In the genomic region with DNA sequence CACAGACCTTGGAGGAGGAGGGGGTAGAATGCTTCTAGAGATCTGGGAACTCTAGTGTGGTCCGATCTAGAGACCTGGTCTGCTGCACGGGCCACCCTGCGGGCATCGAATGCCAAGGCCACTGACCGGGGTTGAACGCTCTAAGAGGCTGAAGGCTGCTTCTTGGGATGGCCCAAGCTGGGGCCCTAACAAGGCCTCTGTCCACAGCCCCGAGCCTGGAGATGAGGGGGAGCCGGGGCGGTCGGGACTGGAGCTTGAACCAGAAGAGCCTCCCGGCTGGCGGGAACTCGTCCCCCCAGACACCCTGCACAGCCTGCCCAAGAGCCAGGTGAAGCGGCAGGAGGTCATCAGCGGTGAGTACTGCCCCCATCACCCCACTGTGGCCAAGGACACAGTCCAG, we compare ENCODE assay signal across 26 cellular contexts. TPM values are rescaled to one million over a fixed set of nuclear protein-coding genes. Genes with fewer than 3 reads are reported as not detected.
A peak's percentile ranks its signal among the peaks of the same experiment; 100 is the strongest.
DNase-seq lines count a peak whose midpoint lies in the region; ATAC-seq, FAIRE-seq and TF ChIP-seq lines count a peak whose summit lies in the region.
"Had no signal": no experiment of that assay in that cellular context is flagged by ENCODE, and none has a peak within 500 bp of the region (broad histone marks: within the 10 kb centered on the region; RNA-seq: fewer than 3 reads in every experiment).

No MANE protein-coding gene starts in this region.

- CTCF ChIA-PET in HepG2 (lab: Yijun Ruan, JAX; ENCODE audit: low intra/inter-chr PET ratio, low total read pairs) (no interaction called here), MCF 10A (lab: Yijun Ruan, JAX) (interaction anchor here (1.0 kb wide), 1 partner anchor 53 kb away, joined by 3 read pairs; no protein-coding TSS in a partner anchor)

- peaks cover 44% of the 10 kb centered on the region for H3K36me3 Mint-ChIP-seq in activated naive CD8-positive, alpha-beta T cell treated with anti-CD3 and anti-CD28 coated beads for 36 hours
- peaks cover 4 to 91% (median 28%) of the 10 kb centered on the region in 3 donors for H3K36me3 Mint-ChIP-seq in naive thymus-derived CD8-positive, alpha-beta T cell
- H3K36me3 Mint-ChIP-seq in MCF 10A (ENCODE audit: insufficient read depth, unreplicated experiment), result peaks cover 71% of the 10 kb centered on the region

- H3K36me3 ChIP-seq in HepG2 (replicated peaks in 1 of 2; ENCODE audit: control insufficient read depth in 1 of 2, insufficient read depth in 2 of 2, low read length in 2 of 2) (peaks cover 27 to 39% of the 10 kb centered on the region in 2 experiments), right lobe of liver (peaks cover 0 to 61% (median 40%) of the 10 kb centered on the region in 4 donors)

- H3K9me3 Mint-ChIP-seq in activated naive CD8-positive, alpha-beta T cell treated with anti-CD3 and anti-CD28 coated beads for 36 hours, result no peaks in the 10 kb centered on the region
- H3K9me3 Mint-ChIP-seq in naive thymus-derived CD8-positive, alpha-beta T cell, result no peaks in the 10 kb centered on the region
- no peaks in the 10 kb centered on the region for H3K9me3 Mint-ChIP-seq in MCF 10A (ENCODE audit: unreplicated experiment)

- no peak for TF ChIP-seq EP300 in HepG2 (IDR thresholded peaks at IDR 0.05; ENCODE audit: low read depth in 2 of 2, low read length in 2 of 2)
- no peak for TF ChIP-seq EP300 in HepG2 (CRISPR knock-in tag; IDR thresholded peaks at IDR 0.05; ENCODE audit: borderline replicate concordance)

- no peak overlapping the region for H3K4me2 ChIP-seq in HepG2 (ENCODE audit: low read depth, low read length)
- H3K4me2 ChIP-seq: BLaER1 treated with 17β-estradiol and CSF1 and Interleukin-3, amounts not matched to agents 10 nM and 100 nM had no signal

- WGBS in HepG2 (ENCODE audit: low lambda C conversion rate), result 100% methylated on average over 1 of the region's 15 CpGs
- WGBS in right lobe of liver (ENCODE audit: insufficient coverage, low coverage, low lambda C conversion rate, missing lambda C conversion rate), result 100% methylated on average over 1 of the region's 15 CpGs

- H3K4me3 Mint-ChIP-seq in activated naive CD8-positive, alpha-beta T cell treated with anti-CD3 and anti-CD28 coated beads for 36 hours, result no peak overlapping the region
- H3K4me3 Mint-ChIP-seq in naive thymus-derived CD8-positive, alpha-beta T cell, result peak overlapping the region in 8 of 10 donors; percentile 7 to 69 (median 40)
- H3K4me3 Mint-ChIP-seq in MCF 10A (ENCODE audit: unreplicated experiment), result no peak overlapping the region

- no peak for DNase-seq in HepG2 (ENCODE audit: low spot score)
- DNase-seq in right lobe of liver, result no peak
- DNase-seq in activated naive CD8-positive, alpha-beta T cell treated with anti-CD3 and anti-CD28 coated beads for 36 hours, result no peak
- no peak for DNase-seq in naive thymus-derived CD8-positive, alpha-beta T cell
- no peak for DNase-seq in RCC 7860 (ENCODE audit: low spot score)
- DNase-seq in NCI-H2227 treated with DMSO at 0.1 percent for 48 hours (lab: John Stamatoyannopoulos, UW), result no peak
- DNase-seq in inferior parietal cortex (ENCODE audit: extremely low spot score), result no peak
- DNase-seq in MCF 10A (ENCODE audit: unreplicated experiment), result no peak
- DNase-seq: DMS79 treated with DMSO at 0.1 percent for 48 hours; IMR-90; Kasumi-1; NCI-H1092 treated with DMSO at 0.1 percent for 48 hours; NCI-H146; NCI-H2081; NCI-H2171 treated with DMSO at 0.1 percent for 48 hours; NCI-H446 treated with DMSO at 0.1 percent for 48 hours; NCI-H69; NK-92 treated with Interleukin-12 subunit alpha and Interleukin-12 subunit beta, amount 100 ng/mL, for 24 hours; Peyer's patch; SHP77 had no signal

- POLR2A ChIA-PET in HepG2 (lab: Yijun Ruan, JAX), result no interaction called here
- POLR2A ChIA-PET in naive thymus-derived CD8-positive, alpha-beta T cell (lab: Charles Lee), result interaction anchor here (0.9 to 15.2 kb wide), 5 partner anchors 12 to 39 kb away, joined by 3 to 465 read pairs (median 8); a partner anchor contains a TSS
- POLR2A ChIA-PET in MCF 10A (lab: Yijun Ruan, JAX), result interaction anchor here (0.6 to 1.4 kb wide), 3 partner anchors 10 to 15 kb away, joined by 3 to 4 read pairs (median 3); no protein-coding TSS in a partner anchor

- H3K4me1 ChIP-seq in HepG2 (ENCODE audit: insufficient read depth, low read length), result peaks cover 7% of the 10 kb centered on the region
- H3K4me1 ChIP-seq in right lobe of liver, result no peaks in the 10 kb centered on the region
- H3K4me1 ChIP-seq: HAP-1, Peyer's patch had no signal

- H3K9me3 ChIP-seq in HepG2 (ENCODE audit: low read length) (no peaks in the 10 kb centered on the region), right lobe of liver (no peaks in the 10 kb centered on the region)
- H3K9me3 ChIP-seq: BLaER1 treated with 17β-estradiol and CSF1 and Interleukin-3, amounts not matched to agents 10 nM and 100 nM; HAP-1; Peyer's patch had no signal

- TF ChIP-seq POLR2A in HepG2 (IDR thresholded peaks at IDR 0.05; ENCODE audit: insufficient read depth in 1 of 2, low read depth in 2 of 2, low read length in 2 of 2) (no peak), right lobe of liver (IDR thresholded peaks at IDR 0.05) (no peak)

- in situ Hi-C loops in HepG2 (cut with HindIII; ENCODE audit: extremely low pct_ligation_motif_present, low pct_unique_long_range_greater_than_20kb), result no loop called here

- no peak overlapping the region for H2AFZ ChIP-seq in HepG2 (ENCODE audit: low read length)

- no TSS peak for BruUV-seq in HepG2 (replicated peaks; lab: Mats Ljungman, UMichigan)
- no TSS peak for BruUV-seq in MCF 10A (replicated peaks; lab: Mats Ljungman, UMichigan)

- H3K27me3 ChIP-seq in HepG2 (ENCODE audit: control insufficient read depth in 1 of 2, insufficient read depth in 2 of 2, low read length in 2 of 2) (no peaks in the 10 kb centered on the region), right lobe of liver (no peaks in the 10 kb centered on the region)
- H3K27me3 ChIP-seq: BLaER1 treated with 17β-estradiol and CSF1 and Interleukin-3, amounts not matched to agents 10 nM and 100 nM; Peyer's patch had no signal

- no peak for TF ChIP-seq RAD21 in HepG2 (CRISPR knock-in tag; IDR thresholded peaks at IDR 0.05)

- TF ChIP-seq CTCF in HepG2 (CRISPR knock-in tag; IDR thresholded peaks at IDR 0.05) (no peak), right lobe of liver (IDR thresholded peaks at IDR 0.05) (no peak), MCF 10A (IDR thresholded peaks at IDR 0.05; ENCODE audit: unreplicated experiment) (no peak)

- peak overlapping the region; percentile 47 for H3K27ac Mint-ChIP-seq in activated naive CD8-positive, alpha-beta T cell treated with anti-CD3 and anti-CD28 coated beads for 36 hours
- peak overlapping the region in 9 of 10 donors; percentile 47 to 96 (median 72) for H3K27ac Mint-ChIP-seq in naive thymus-derived CD8-positive, alpha-beta T cell
- H3K27ac Mint-ChIP-seq in MCF 10A (ENCODE audit: low read depth, unreplicated experiment), result no peak overlapping the region

- no peaks in the 10 kb centered on the region for H4K20me1 ChIP-seq in HepG2 (ENCODE audit: insufficient read depth, low read length)

- peaks cover 47% of the 10 kb centered on the region for H3K4me1 Mint-ChIP-seq in activated naive CD8-positive, alpha-beta T cell treated with anti-CD3 and anti-CD28 coated beads for 36 hours
- H3K4me1 Mint-ChIP-seq in naive thymus-derived CD8-positive, alpha-beta T cell, result peaks cover 27 to 74% (median 60%) of the 10 kb centered on the region in 4 donors
- H3K4me1 Mint-ChIP-seq in MCF 10A (ENCODE audit: insufficient read depth, unreplicated experiment), result no peaks in the 10 kb centered on the region

- intact Hi-C loops in HepG2 (cut with micrococcal nuclease; ENCODE audit: unreplicated experiment) (no loop called here), right lobe of liver (cut with DNase I) (no loop called here), MCF 10A (cut with micrococcal nuclease) (no loop called here)

- H3K27ac ChIP-seq in HepG2 (ENCODE audit: extremely low read length, insufficient read depth, low read length) (no peak overlapping the region), right lobe of liver (no peak overlapping the region)
- H3K27ac ChIP-seq: BLaER1 treated with 17β-estradiol and CSF1 and Interleukin-3, amounts not matched to agents 10 nM and 100 nM; HL-60; Peyer's patch; SK-N-MC had no signal

- H3K4me3 ChIP-seq in HepG2 (replicated peaks in 1 of 3; ENCODE audit: insufficient read depth in 1 of 3, low read depth in 2 of 3, low read length in 3 of 3) (no peak overlapping the region), right lobe of liver (no peak overlapping the region)
- H3K4me3 ChIP-seq: BLaER1 treated with 17β-estradiol and CSF1 and Interleukin-3, amounts not matched to agents 10 nM and 100 nM; HAP-1; Peyer's patch; SK-N-MC had no signal

- no peak for ATAC-seq in HepG2
- no peak for ATAC-seq in right lobe of liver
- no peak for ATAC-seq in naive thymus-derived CD8-positive, alpha-beta T cell

- no peak overlapping the region for H3K9ac ChIP-seq in HepG2 (ENCODE audit: insufficient read depth, low read depth, low read length)
- H3K9ac ChIP-seq: BLaER1 treated with 17β-estradiol and CSF1 and Interleukin-3, amounts not matched to agents 10 nM and 100 nM had no signal

- no peaks in the 10 kb centered on the region for H3K79me2 ChIP-seq in HepG2 (ENCODE audit: insufficient read depth, low read length)

- FAIRE-seq in HepG2 (lab: Jason Lieb, UNC) (no peak), RCC 7860 (lab: Jason Lieb, UNC) (no peak)

- H3K27me3 Mint-ChIP-seq in activated naive CD8-positive, alpha-beta T cell treated with anti-CD3 and anti-CD28 coated beads for 36 hours, result no peaks in the 10 kb centered on the region
- H3K27me3 Mint-ChIP-seq in naive thymus-derived CD8-positive, alpha-beta T cell, result no peaks in the 10 kb centered on the region
- H3K27me3 Mint-ChIP-seq in MCF 10A (ENCODE audit: insufficient read depth, unreplicated experiment), result no peaks in the 10 kb centered on the region

RNA-seq across cellular contexts. Expression of a gene that starts 15.3 kb away (rescaled TPM):
- total RNA-seq in HepG2 (2016; rRNA removed; fragmentation: Illumina TruSeq; extraction: Trizol), result 26.2 and 34.7 TPM in 2 replicates
- total RNA-seq in HepG2 (2016; cell fraction: cytosol; rRNA removed; fragmentation: Illumina TruSeq; extraction: Trizol; ENCODE audit: low read depth), result 6.5 and 9.6 TPM in 2 replicates
- total RNA-seq in HepG2 (2016; cell fraction: insoluble cytoplasmic fraction; rRNA removed; fragmentation: Illumina TruSeq; extraction: Trizol), result 16.1 and 36.8 TPM in 2 replicates
- 10.4 and 11.0 TPM in 2 replicates for total RNA-seq in HepG2 (2016; cell fraction: membrane; rRNA removed; fragmentation: Illumina TruSeq; extraction: Trizol)
- total RNA-seq in HepG2 (2016; cell fraction: nucleus; rRNA removed; fragmentation: Illumina TruSeq; extraction: Trizol), result 28.3 and 29.2 TPM in 2 replicates
- polyA plus RNA-seq in HepG2 (2011; rRNA removed), result 33.1 and 33.7 TPM in 2 replicates
- 20.2 and 33.5 TPM in 2 replicates for polyA plus RNA-seq in HepG2 (2011; cell fraction: cytosol; rRNA removed)
- polyA plus RNA-seq in HepG2 (2011; cell fraction: nucleus; rRNA removed), result 215 and 292 TPM in 2 replicates
- 33.2 and 34.0 TPM in 2 replicates for polyA plus RNA-seq in HepG2 (2012)
- 3.8 and 4.4 TPM in 2 replicates for polyA plus RNA-seq in HepG2 (2016; cell fraction: cytosol; fragmentation: Illumina TruSeq; extraction: Trizol; ENCODE audit: low read depth)
- polyA plus RNA-seq in HepG2 (2016; cell fraction: insoluble cytoplasmic fraction; fragmentation: Illumina TruSeq; extraction: Trizol; ENCODE audit: low read depth), result 20.7 and 29.5 TPM in 2 replicates
- 7.4 and 8.4 TPM in 2 replicates for polyA plus RNA-seq in HepG2 (2016; cell fraction: membrane; fragmentation: Illumina TruSeq; extraction: Trizol; ENCODE audit: low read depth)
- 90.2 and 102 TPM in 2 replicates for polyA plus RNA-seq in HepG2 (2016; cell fraction: nucleus; fragmentation: Illumina TruSeq; extraction: Trizol; ENCODE audit: insufficient read depth, low read depth)
- polyA minus RNA-seq in HepG2 (2011; rRNA and poly(A)+ RNA removed; ENCODE audit: low replicate concordance), result 15.9 and 39.4 TPM in 2 replicates
- polyA minus RNA-seq in HepG2 (2011; cell fraction: cytosol; rRNA and poly(A)+ RNA removed), result 16.3 and 26.4 TPM in 2 replicates
- polyA minus RNA-seq in HepG2 (2011; cell fraction: nucleus; rRNA and poly(A)+ RNA removed), result 29.6 and 31.9 TPM in 2 replicates
- total RNA-seq in right lobe of liver, result 10 to 100 TPM; 25.3 to 39.7 (median 30.2) TPM
- total RNA-seq in activated naive CD8-positive, alpha-beta T cell treated with anti-CD3 and anti-CD28 coated beads for 36 hours, result 100 to 1,000 TPM; 285 to 295 TPM
- total RNA-seq in naive thymus-derived CD8-positive, alpha-beta T cell, result 1,000 to 10,000 TPM; 1,211 to 1,239 TPM
- polyA plus RNA-seq in naive thymus-derived CD8-positive, alpha-beta T cell, result 100 to 1,000 TPM; 161 to 346 (median 211) TPM
- total RNA-seq in MCF 10A (2022), result 106 and 108 TPM in 2 replicates

RNA-seq across cellular contexts. Expression of a gene that starts 21.2 kb away (rescaled TPM):
- total RNA-seq in HepG2 (2016; rRNA removed; fragmentation: Illumina TruSeq; extraction: Trizol) (0.27 and 0.33 TPM in 2 replicates), right lobe of liver (under 1 TPM in 4 of 6 experiments, not detected in 2; 0.18 to 0.71 (median 0.39) TPM), MCF 10A (2022) (not detected in 2 replicates)
- 0.26 and 0.51 TPM in 2 replicates for total RNA-seq in HepG2 (2016; cell fraction: cytosol; rRNA removed; fragmentation: Illumina TruSeq; extraction: Trizol; ENCODE audit: low read depth)
- total RNA-seq in HepG2 (2016; cell fraction: insoluble cytoplasmic fraction; rRNA removed; fragmentation: Illumina TruSeq; extraction: Trizol), result 0.24 and 0.37 TPM in 2 replicates
- total RNA-seq in HepG2 (2016; cell fraction: membrane; rRNA removed; fragmentation: Illumina TruSeq; extraction: Trizol), result 0.62 TPM in 1 of 2 replicates, not detected in the other
- total RNA-seq in HepG2 (2016; cell fraction: nucleus; rRNA removed; fragmentation: Illumina TruSeq; extraction: Trizol), result 0.40 TPM in 1 of 2 replicates, not detected in the other
- 0.24 and 0.30 TPM in 2 replicates for polyA plus RNA-seq in HepG2 (2011; rRNA removed)
- polyA plus RNA-seq in HepG2 (2011; cell fraction: cytosol; rRNA removed), result 0.44 and 0.52 TPM in 2 replicates
- polyA plus RNA-seq in HepG2 (2011; cell fraction: nucleus; rRNA removed), result 0.31 and 0.51 TPM in 2 replicates
- polyA plus RNA-seq in HepG2 (2012), result 0.25 TPM in 1 of 2 replicates, not detected in the other
- 0.21 and 0.44 TPM in 2 replicates for polyA plus RNA-seq in HepG2 (2016; cell fraction: cytosol; fragmentation: Illumina TruSeq; extraction: Trizol; ENCODE audit: low read depth)
- polyA plus RNA-seq in HepG2 (2016; cell fraction: insoluble cytoplasmic fraction; fragmentation: Illumina TruSeq; extraction: Trizol; ENCODE audit: low read depth), result 0.49 and 0.52 TPM in 2 replicates
- polyA plus RNA-seq in HepG2 (2016; cell fraction: membrane; fragmentation: Illumina TruSeq; extraction: Trizol; ENCODE audit: low read depth), result 0.69 and 1.1 TPM in 2 replicates
- polyA plus RNA-seq in HepG2 (2016; cell fraction: nucleus; fragmentation: Illumina TruSeq; extraction: Trizol; ENCODE audit: insufficient read depth, low read depth), result 0.78 and 0.95 TPM in 2 replicates
- 0.26 and 0.84 TPM in 2 replicates for polyA minus RNA-seq in HepG2 (2011; rRNA and poly(A)+ RNA removed; ENCODE audit: low replicate concordance)
- 0.49 TPM in 1 of 2 replicates, not detected in the other for polyA minus RNA-seq in HepG2 (2011; cell fraction: cytosol; rRNA and poly(A)+ RNA removed)
- not detected in 2 replicates for polyA minus RNA-seq in HepG2 (2011; cell fraction: nucleus; rRNA and poly(A)+ RNA removed)
- total RNA-seq in activated naive CD8-positive, alpha-beta T cell treated with anti-CD3 and anti-CD28 coated beads for 36 hours, result 10 to 100 TPM; 28.8 to 32.2 TPM
- total RNA-seq in naive thymus-derived CD8-positive, alpha-beta T cell, result 10 to 100 TPM; 48.6 to 51.0 TPM
- 10 to 100 TPM; 54.9 to 88.2 (median 85.1) TPM for polyA plus RNA-seq in naive thymus-derived CD8-positive, alpha-beta T cell
- total RNA-seq: HT1080, IMR-90 had no signal

RNA-seq across cellular contexts. Expression of a gene that starts 30.0 kb away (rescaled TPM):
- total RNA-seq in HepG2 (2016; rRNA removed; fragmentation: Illumina TruSeq; extraction: Trizol) (not detected in 2 replicates), right lobe of liver (not detected), MCF 10A (2022) (0.34 TPM in 1 of 2 replicates, not detected in the other)
- not detected in 2 replicates for total RNA-seq in HepG2 (2016; cell fraction: cytosol; rRNA removed; fragmentation: Illumina TruSeq; extraction: Trizol; ENCODE audit: low read depth)
- total RNA-seq in HepG2 (2016; cell fraction: insoluble cytoplasmic fraction; rRNA removed; fragmentation: Illumina TruSeq; extraction: Trizol), result not detected in 2 replicates
- total RNA-seq in HepG2 (2016; cell fraction: membrane; rRNA removed; fragmentation: Illumina TruSeq; extraction: Trizol), result not detected in 2 replicates
- not detected in 2 replicates for total RNA-seq in HepG2 (2016; cell fraction: nucleus; rRNA removed; fragmentation: Illumina TruSeq; extraction: Trizol)
- polyA plus RNA-seq in HepG2 (2011; rRNA removed), result not detected in 2 replicates
- 0.03 TPM in 1 of 2 replicates, not detected in the other for polyA plus RNA-seq in HepG2 (2011; cell fraction: cytosol; rRNA removed)
- not detected in 2 replicates for polyA plus RNA-seq in HepG2 (2011; cell fraction: nucleus; rRNA removed)
- polyA plus RNA-seq in HepG2 (2012), result 0.07 TPM in 1 of 2 replicates, not detected in the other
- polyA plus RNA-seq in HepG2 (2016; cell fraction: cytosol; fragmentation: Illumina TruSeq; extraction: Trizol; ENCODE audit: low read depth), result not detected in 2 replicates
- not detected in 2 replicates for polyA plus RNA-seq in HepG2 (2016; cell fraction: insoluble cytoplasmic fraction; fragmentation: Illumina TruSeq; extraction: Trizol; ENCODE audit: low read depth)
- polyA plus RNA-seq in HepG2 (2016; cell fraction: membrane; fragmentation: Illumina TruSeq; extraction: Trizol; ENCODE audit: low read depth), result not detected in 2 replicates
- polyA plus RNA-seq in HepG2 (2016; cell fraction: nucleus; fragmentation: Illumina TruSeq; extraction: Trizol; ENCODE audit: insufficient read depth, low read depth), result not detected in 2 replicates
- polyA minus RNA-seq in HepG2 (2011; rRNA and poly(A)+ RNA removed; ENCODE audit: low replicate concordance), result not detected in 2 replicates
- not detected in 2 replicates for polyA minus RNA-seq in HepG2 (2011; cell fraction: cytosol; rRNA and poly(A)+ RNA removed)
- polyA minus RNA-seq in HepG2 (2011; cell fraction: nucleus; rRNA and poly(A)+ RNA removed), result not detected in 2 replicates
- total RNA-seq in activated naive CD8-positive, alpha-beta T cell treated with anti-CD3 and anti-CD28 coated beads for 36 hours, result 1 to 10 TPM; 1.1 to 1.2 TPM
- 1 to 10 TPM; 7.5 to 8.1 TPM for total RNA-seq in naive thymus-derived CD8-positive, alpha-beta T cell
- polyA plus RNA-seq in naive thymus-derived CD8-positive, alpha-beta T cell, result not detected
- total RNA-seq: IMR-90 had no signal
- polyA plus RNA-seq: IMR-90 had no signal

RNA-seq across cellular contexts. Expression of a gene that starts 38.2 kb away (rescaled TPM):
- total RNA-seq in HepG2 (2016; rRNA removed; fragmentation: Illumina TruSeq; extraction: Trizol) (4,758 and 5,028 TPM in 2 replicates), right lobe of liver (100 to 1,000 TPM; 347 to 556 (median 499) TPM), MCF 10A (2022) (3,060 and 3,357 TPM in 2 replicates)
- total RNA-seq in HepG2 (2016; cell fraction: cytosol; rRNA removed; fragmentation: Illumina TruSeq; extraction: Trizol; ENCODE audit: low read depth), result 8,990 and 9,707 TPM in 2 replicates
- total RNA-seq in HepG2 (2016; cell fraction: insoluble cytoplasmic fraction; rRNA removed; fragmentation: Illumina TruSeq; extraction: Trizol), result 4,892 and 5,330 TPM in 2 replicates
- total RNA-seq in HepG2 (2016; cell fraction: membrane; rRNA removed; fragmentation: Illumina TruSeq; extraction: Trizol), result 12,897 and 13,497 TPM in 2 replicates
- total RNA-seq in HepG2 (2016; cell fraction: nucleus; rRNA removed; fragmentation: Illumina TruSeq; extraction: Trizol), result 1,659 and 1,838 TPM in 2 replicates
- 1,633 and 1,983 TPM in 2 replicates for polyA plus RNA-seq in HepG2 (2011; rRNA removed)
- polyA plus RNA-seq in HepG2 (2011; cell fraction: cytosol; rRNA removed), result 4,354 and 8,495 TPM in 2 replicates
- 1,845 and 2,001 TPM in 2 replicates for polyA plus RNA-seq in HepG2 (2011; cell fraction: nucleus; rRNA removed)
- 3,093 and 4,312 TPM in 2 replicates for polyA plus RNA-seq in HepG2 (2012)
- 10,211 and 10,944 TPM in 2 replicates for polyA plus RNA-seq in HepG2 (2016; cell fraction: cytosol; fragmentation: Illumina TruSeq; extraction: Trizol; ENCODE audit: low read depth)
- polyA plus RNA-seq in HepG2 (2016; cell fraction: insoluble cytoplasmic fraction; fragmentation: Illumina TruSeq; extraction: Trizol; ENCODE audit: low read depth), result 4,747 and 4,833 TPM in 2 replicates
- polyA plus RNA-seq in HepG2 (2016; cell fraction: membrane; fragmentation: Illumina TruSeq; extraction: Trizol; ENCODE audit: low read depth), result 11,477 and 11,931 TPM in 2 replicates
- polyA plus RNA-seq in HepG2 (2016; cell fraction: nucleus; fragmentation: Illumina TruSeq; extraction: Trizol; ENCODE audit: insufficient read depth, low read depth), result 2,975 and 3,175 TPM in 2 replicates
- 958 and 1,242 TPM in 2 replicates for polyA minus RNA-seq in HepG2 (2011; rRNA and poly(A)+ RNA removed; ENCODE audit: low replicate concordance)
- polyA minus RNA-seq in HepG2 (2011; cell fraction: cytosol; rRNA and poly(A)+ RNA removed), result 1,380 TPM in 2 replicates
- polyA minus RNA-seq in HepG2 (2011; cell fraction: nucleus; rRNA and poly(A)+ RNA removed), result 385 and 466 TPM in 2 replicates
- 1,000 to 10,000 TPM; 3,012 to 3,178 TPM for total RNA-seq in activated naive CD8-positive, alpha-beta T cell treated with anti-CD3 and anti-CD28 coated beads for 36 hours
- total RNA-seq in naive thymus-derived CD8-positive, alpha-beta T cell, result 1,000 to 10,000 TPM; 3,479 to 3,513 TPM
- polyA plus RNA-seq in naive thymus-derived CD8-positive, alpha-beta T cell, result 1,000 to 10,000 TPM; 6,905 to 8,825 (median 8,505) TPM

RNA-seq across cellular contexts. Expression of a gene that starts 53.4 kb away (rescaled TPM):
- total RNA-seq in HepG2 (2016; rRNA removed; fragmentation: Illumina TruSeq; extraction: Trizol) (not detected in 2 replicates), right lobe of liver (not detected), MCF 10A (2022) (not detected in 2 replicates)
- total RNA-seq in HepG2 (2016; cell fraction: cytosol; rRNA removed; fragmentation: Illumina TruSeq; extraction: Trizol; ENCODE audit: low read depth), result not detected in 2 replicates
- total RNA-seq in HepG2 (2016; cell fraction: insoluble cytoplasmic fraction; rRNA removed; fragmentation: Illumina TruSeq; extraction: Trizol), result not detected in 2 replicates
- not detected in 2 replicates for total RNA-seq in HepG2 (2016; cell fraction: membrane; rRNA removed; fragmentation: Illumina TruSeq; extraction: Trizol)
- not detected in 2 replicates for total RNA-seq in HepG2 (2016; cell fraction: nucleus; rRNA removed; fragmentation: Illumina TruSeq; extraction: Trizol)
- polyA plus RNA-seq in HepG2 (2011; rRNA removed), result not detected in 2 replicates
- polyA plus RNA-seq in HepG2 (2011; cell fraction: cytosol; rRNA removed), result not detected in 2 replicates
- polyA plus RNA-seq in HepG2 (2011; cell fraction: nucleus; rRNA removed), result not detected in 2 replicates
- not detected in 2 replicates for polyA plus RNA-seq in HepG2 (2012)
- polyA plus RNA-seq in HepG2 (2016; cell fraction: cytosol; fragmentation: Illumina TruSeq; extraction: Trizol; ENCODE audit: low read depth), result not detected in 2 replicates
- not detected in 2 replicates for polyA plus RNA-seq in HepG2 (2016; cell fraction: insoluble cytoplasmic fraction; fragmentation: Illumina TruSeq; extraction: Trizol; ENCODE audit: low read depth)
- polyA plus RNA-seq in HepG2 (2016; cell fraction: membrane; fragmentation: Illumina TruSeq; extraction: Trizol; ENCODE audit: low read depth), result not detected in 2 replicates
- not detected in 2 replicates for polyA plus RNA-seq in HepG2 (2016; cell fraction: nucleus; fragmentation: Illumina TruSeq; extraction: Trizol; ENCODE audit: insufficient read depth, low read depth)
- not detected in 2 replicates for polyA minus RNA-seq in HepG2 (2011; rRNA and poly(A)+ RNA removed; ENCODE audit: low replicate concordance)
- polyA minus RNA-seq in HepG2 (2011; cell fraction: cytosol; rRNA and poly(A)+ RNA removed), result not detected in 2 replicates
- polyA minus RNA-seq in HepG2 (2011; cell fraction: nucleus; rRNA and poly(A)+ RNA removed), result not detected in 2 replicates
- not detected for total RNA-seq in activated naive CD8-positive, alpha-beta T cell treated with anti-CD3 and anti-CD28 coated beads for 36 hours
- not detected for total RNA-seq in naive thymus-derived CD8-positive, alpha-beta T cell
- not detected for polyA plus RNA-seq in naive thymus-derived CD8-positive, alpha-beta T cell
- total RNA-seq: A673, HT1080, IMR-90, Peyer's patch had no signal
- polyA plus RNA-seq: IMR-90 had no signal

Comparison
In these comparisons a context has a peak if more than half of its experiments do, and no peak if none do; other contexts are left out.
1. H3K4me3 Mint-ChIP-seq: peak in naive thymus-derived CD8-positive, alpha-beta T cell (8 of 10); none in activated naive CD8-positive, alpha-beta T cell treated with anti-CD3 and anti-CD28 coated beads for 36 hours (single experiment) and MCF 10A (single experiment).
2. RNA of a gene that starts 15.3 kb away (total RNA-seq): 1,211 to 1,239 TPM in naive thymus-derived CD8-positive, alpha-beta T cell; 285 to 295 TPM in activated naive CD8-positive, alpha-beta T cell treated with anti-CD3 and anti-CD28 coated beads for 36 hours, 106 to 108 TPM in MCF 10A, 6.5 to 36.8 TPM in HepG2 and 25.3 to 39.7 TPM in right lobe of liver; every median in the first group is over 4 times any median in the second.
3. RNA of a gene that starts 21.2 kb away (total RNA-seq): 48.6 to 51.0 TPM in naive thymus-derived CD8-positive, alpha-beta T cell and 28.8 to 32.2 TPM in activated naive CD8-positive, alpha-beta T cell treated with anti-CD3 and anti-CD28 coated beads for 36 hours; 0.18 to 0.71 TPM in right lobe of liver, 0.24 to 0.62 TPM in HepG2 and not detected in MCF 10A; every median in the first group is over 10 times any median in the second.